ENCODE assay signal across 1 cellular context in genomic region chr4:78862314-78862737, GRCh38.
TF ChIP-seq lines count a peak whose summit lies in the region.

No MANE protein-coding gene starts in this region.

TF ChIP-seq in HepG2, 621 proteins besides CTCF, POLR2A, EP300 and RAD21 (continued from another document and continues in another):
- TF ChIP-seq ATF4 (CRISPR knock-in tag; IDR thresholded peaks at IDR 0.05) (peak in 1 of 2 experiments; percentile 40; a peak in 1 of 4 replicates), NFIC (IDR thresholded peaks at IDR 0.05; ENCODE audit: low read length) (no peak), ZNF788 (CRISPR knock-in tag; IDR thresholded peaks at IDR 0.05; ENCODE audit: borderline replicate concordance) (no peak), BCL6 (CRISPR knock-in tag; IDR thresholded peaks at IDR 0.05) (peak; percentile 42; the same call in 1 of the 2 replicates), ZMYM2 (CRISPR knock-in tag; IDR thresholded peaks at IDR 0.05) (peak; percentile 94), TFDP1 (CRISPR knock-in tag; IDR thresholded peaks at IDR 0.05; ENCODE audit: borderline replicate concordance) (no peak), ZXDC (CRISPR knock-in tag; IDR thresholded peaks at IDR 0.05) (no peak), ZNF264 (CRISPR knock-in tag; IDR thresholded peaks at IDR 0.05) (peak; percentile 96), TSC22D2 (CRISPR knock-in tag; IDR thresholded peaks at IDR 0.05; ENCODE audit: borderline replicate concordance) (no peak), ZKSCAN8 (CRISPR knock-in tag; IDR thresholded peaks at IDR 0.05; ENCODE audit: borderline replicate concordance) (peak; percentile 64; the same call in 1 of the 2 replicates), TBP (CRISPR knock-in tag; IDR thresholded peaks at IDR 0.05) (no peak), ZMYM3 (CRISPR knock-in tag; IDR thresholded peaks at IDR 0.05) (no peak), ZNF326 (CRISPR knock-in tag; IDR thresholded peaks at IDR 0.05; ENCODE audit: borderline replicate concordance) (no peak), RFX1 (IDR thresholded peaks at IDR 0.05) (no peak), ZFP36L2 (CRISPR knock-in tag; IDR thresholded peaks at IDR 0.05) (no peak), ZNF558 (CRISPR knock-in tag; IDR thresholded peaks at IDR 0.05; ENCODE audit: borderline replicate concordance) (no peak), IRX3 (CRISPR knock-in tag; IDR thresholded peaks at IDR 0.05; ENCODE audit: borderline replicate concordance, low read depth) (no peak), SRSF9 (IDR thresholded peaks at IDR 0.05; ENCODE audit: borderline replicate concordance, insufficient read depth, low read depth, low read length, poor library complexity, severe bottlenecking) (no peak), HMGXB3 (CRISPR knock-in tag; IDR thresholded peaks at IDR 0.05; ENCODE audit: borderline replicate concordance) (peak; percentile 79), ATF2 (CRISPR knock-in tag; IDR thresholded peaks at IDR 0.05) (0 out of 2 replicates have a peak, but pooled peaks have one; percentile 23), DMAP1 (CRISPR knock-in tag; IDR thresholded peaks at IDR 0.05) (no peak), ZNF430 (CRISPR knock-in tag; IDR thresholded peaks at IDR 0.05) (no peak), ZFP1 (CRISPR knock-in tag; IDR thresholded peaks at IDR 0.05) (peak; percentile 83; the same call in 1 of the 2 replicates), ZBTB33 (CRISPR knock-in tag; IDR thresholded peaks at IDR 0.05) (peak; percentile 73), ZNF577 (CRISPR knock-in tag; IDR thresholded peaks at IDR 0.05; ENCODE audit: borderline replicate concordance, low read depth) (no peak), HOXA9 (CRISPR knock-in tag; IDR thresholded peaks at IDR 0.05; ENCODE audit: borderline replicate concordance) (no peak), ZMAT5 (CRISPR knock-in tag; IDR thresholded peaks at IDR 0.05; ENCODE audit: borderline replicate concordance, low read depth) (no peak), AFF4 (CRISPR knock-in tag; IDR thresholded peaks at IDR 0.05) (no peak), GMEB1 (CRISPR knock-in tag; IDR thresholded peaks at IDR 0.05; ENCODE audit: borderline replicate concordance) (0 out of 2 replicates have a peak, but pooled peaks have one; percentile 15), ZNF225 (CRISPR knock-in tag; IDR thresholded peaks at IDR 0.05) (no peak), ZNF124 (CRISPR knock-in tag; IDR thresholded peaks at IDR 0.05) (no peak), ZBTB21 (CRISPR knock-in tag; IDR thresholded peaks at IDR 0.05) (no peak), RNF219 (CRISPR knock-in tag; IDR thresholded peaks at IDR 0.05) (no peak)
